In genomic region chr9:27539479-27540441, GRCh38 we compare ENCODE assay signal across 1 cellular context.
TF ChIP-seq lines count a peak whose summit lies in the region.

No MANE protein-coding gene starts in this region.

TF ChIP-seq in GM23338, 12 proteins besides CTCF, POLR2A, EP300 and RAD21 (continued from another document):
- no peak for TF ChIP-seq ZNF462 (CRISPR knock-in tag; IDR thresholded peaks at IDR 0.05)
- TF ChIP-seq EZH2 (IDR thresholded peaks at IDR 0.05; ENCODE audit: low read depth, unreplicated experiment) = no peak
- no peak for TF ChIP-seq CREB1 (CRISPR knock-in tag; IDR thresholded peaks at IDR 0.05; ENCODE audit: low read depth)
- no peak for TF ChIP-seq ZNF331 (CRISPR knock-in tag; IDR thresholded peaks at IDR 0.05; ENCODE audit: low read depth)
- no peak for TF ChIP-seq ZNF114 (CRISPR knock-in tag; IDR thresholded peaks at IDR 0.05)
